ENCODE assay signal across 8 cellular contexts in the genomic region with DNA sequence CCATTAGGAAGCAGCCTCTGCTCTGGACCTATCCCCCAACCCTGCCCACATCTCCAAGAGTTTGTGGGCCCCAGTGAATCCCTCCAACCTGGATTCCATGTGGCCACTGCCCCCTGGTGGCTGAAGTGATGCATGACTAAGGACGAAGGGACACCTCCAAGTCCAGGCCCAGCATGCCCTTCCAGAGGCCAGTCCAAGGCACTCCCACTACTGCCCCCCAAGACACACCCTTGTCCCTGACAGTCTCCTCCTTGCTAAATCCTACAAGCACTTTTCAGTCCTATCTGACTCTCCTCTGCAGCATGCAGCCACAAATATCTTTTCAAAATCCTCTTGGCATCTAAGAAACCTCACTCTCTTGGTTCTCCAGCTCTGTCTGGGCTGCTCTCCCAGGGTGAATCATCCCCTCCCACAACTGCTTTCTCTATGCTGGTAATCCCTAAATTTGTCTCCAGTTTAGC. TPM values are rescaled to one million over a fixed set of nuclear protein-coding genes. Genes with fewer than 3 reads are reported as not detected.
A peak's percentile ranks its signal among the peaks of the same experiment; 100 is the strongest.
DNase-seq lines count a peak whose midpoint lies in the region; ATAC-seq and TF ChIP-seq lines count a peak whose summit lies in the region.

No MANE protein-coding gene starts in this region.

- no peak overlapping the region for H3K27ac ChIP-seq in right lobe of liver

- intact Hi-C loops in right lobe of liver (cut with DNase I): loop anchor here (5.0 kb wide), 1 partner anchor 52 kb away; a partner anchor contains a TSS

- TF ChIP-seq POLR2A in right lobe of liver (IDR thresholded peaks at IDR 0.05): no peak

- ATAC-seq in right lobe of liver: peak; percentile 84 to 92 (median 90)
- ATAC-seq in HG03175 (IDR thresholded peaks at IDR 0.05; ENCODE audit: unreplicated experiment): no peak

- H3K27me3 ChIP-seq in right lobe of liver: no peaks in the 10 kb centered on the region

- peak; percentile 95 for DNase-seq in AG08395 (ENCODE audit: low spot score)
- DNase-seq in GM19240 (ENCODE audit: insufficient read length, low spot score): peak; percentile 71
- DNase-seq in NCI-H345 treated with DMSO at 0.1 percent for 48 hours (lab: John Stamatoyannopoulos, UW; ENCODE audit: unreplicated experiment): peak; percentile 47
- DNase-seq in activated CD4-positive, alpha-beta T cell treated with anti-CD3 and anti-CD28 coated beads for 4 hours: peak; percentile 69 to 74
- peak; percentile 86 for DNase-seq in choroid plexus epithelial cell (ENCODE audit: low read depth)
- peak in 2 of 3 donors; percentile 67 to 78 for DNase-seq in right lobe of liver
- DNase-seq in stimulated activated CD4-positive, alpha-beta T cell treated with anti-CD3 and anti-CD28 coated beads, TNF-alpha, amount 100 ng/mL, for 4 hours (ENCODE audit: low read depth in 3 of 3): peak; percentile 48 to 57 (median 53)

- peak; percentile 95 for TF ChIP-seq CTCF in choroid plexus epithelial cell (conservative IDR thresholded peaks at IDR 0.05; ENCODE audit: low read depth, low read length)
- TF ChIP-seq CTCF in right lobe of liver (IDR thresholded peaks at IDR 0.05): peak; percentile 83 to 95 (median 92)

- H3K4me1 ChIP-seq in right lobe of liver: no peaks in the 10 kb centered on the region

- H3K9me3 ChIP-seq in right lobe of liver: no peaks in the 10 kb centered on the region

- H3K36me3 ChIP-seq in right lobe of liver: no peaks in the 10 kb centered on the region

- H3K4me3 ChIP-seq in choroid plexus epithelial cell (ENCODE audit: low read depth, low read length) (no peak overlapping the region), right lobe of liver (no peak overlapping the region)

- WGBS in right lobe of liver (ENCODE audit: insufficient coverage, low coverage, low lambda C conversion rate, missing lambda C conversion rate): 0% methylated on average over 1 of the region's 1 CpG

RNA-seq across cellular contexts. Expression of a gene that starts 33.0 kb away (rescaled TPM):
- 10 to 100 TPM in 5 of 6 experiments, 1 to 10 TPM in 1; 8.1 to 18.0 (median 15.0) TPM for total RNA-seq in right lobe of liver

RNA-seq across cellular contexts. Expression of a gene that starts 35.7 kb away (rescaled TPM):
- total RNA-seq in right lobe of liver: 1 to 10 TPM; 1.9 to 3.9 (median 3.4) TPM

RNA-seq across cellular contexts. Expression of a gene that starts 52.2 kb away (rescaled TPM):
- total RNA-seq in right lobe of liver: 1 to 10 TPM in 3 of 6 experiments, under 1 TPM in 3; 0.18 to 3.0 (median 1.00) TPM

RNA-seq across cellular contexts. Expression of a gene that starts 58.0 kb away (rescaled TPM):
- total RNA-seq in right lobe of liver: 10 to 100 TPM; 12.3 to 14.8 (median 13.5) TPM
